Comparison of ENCODE assay signal across 1 cellular context in genomic region chr2:239263231-239263936, GRCh38.
TF ChIP-seq lines count a peak whose summit lies in the region.

No MANE protein-coding gene starts in this region.

TF ChIP-seq in IMR-90, 13 proteins besides CTCF, POLR2A, EP300 and RAD21 (continued from another document):
- TF ChIP-seq CEBPB (IDR thresholded peaks at IDR 0.05; ENCODE audit: low read depth, low read length), result no peak
